Comparison of ENCODE assay signal across 13 cellular contexts in the genomic region with DNA sequence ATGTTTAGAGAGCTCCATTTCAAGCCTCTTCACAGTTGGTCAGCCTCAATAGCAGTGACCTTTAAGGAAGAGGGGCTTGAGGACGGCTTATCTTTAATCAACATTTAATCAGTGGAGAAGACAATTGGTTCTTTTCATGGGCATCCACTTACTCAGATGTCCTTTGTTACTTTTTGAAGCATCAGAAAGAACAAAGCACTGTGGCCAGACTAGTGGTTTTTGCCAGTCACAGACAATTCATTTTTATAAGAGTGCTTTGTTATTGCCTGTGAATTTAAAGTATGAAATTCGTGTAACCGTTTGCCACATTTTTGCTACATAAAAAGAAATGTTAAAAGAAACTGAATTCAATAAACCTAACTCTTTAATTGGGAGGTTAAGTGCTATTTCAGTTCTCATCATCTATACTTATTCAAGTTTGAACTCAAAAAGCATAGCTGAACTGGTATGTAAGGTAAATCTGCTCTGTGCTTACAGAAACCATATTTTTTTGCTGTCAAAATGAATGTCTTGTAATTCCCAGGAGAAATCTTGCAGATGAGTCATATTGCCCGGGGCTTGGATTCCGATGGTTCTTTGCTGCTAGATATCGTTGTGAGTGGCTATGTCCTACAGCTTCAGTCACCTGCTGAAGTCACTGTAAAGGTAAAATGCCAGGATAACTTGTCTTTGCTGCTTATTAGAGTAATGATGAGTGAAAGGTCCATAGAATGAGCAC.
DNase-seq lines count a peak whose midpoint lies in the region; ATAC-seq and TF ChIP-seq lines count a peak whose summit lies in the region.
"Had no signal": no experiment of that assay in that cellular context is flagged by ENCODE, and none has a peak within 500 bp of the region (broad histone marks: within the 10 kb centered on the region; RNA-seq: fewer than 3 reads in every experiment).

No MANE protein-coding gene starts in this region.

- ATAC-seq in GM18870 (IDR thresholded peaks at IDR 0.05; ENCODE audit: unreplicated experiment), result no peak
- no peak for ATAC-seq in HG03354 (IDR thresholded peaks at IDR 0.05; ENCODE audit: poor library complexity, severe bottlenecking, unreplicated experiment)

- no peak for TF ChIP-seq CTCF in cardiac fibroblast (IDR thresholded peaks at IDR 0.05; ENCODE audit: low read depth, low read length)
- no peak for TF ChIP-seq CTCF in nephron progenitor cell (IDR thresholded peaks at IDR 0.05)

- no peak overlapping the region for H3K4me3 Mint-ChIP-seq in nephron progenitor cell
- H3K4me3 Mint-ChIP-seq: activated T-helper 1 cell treated with anti-CD3 and anti-CD28 coated beads, Interleukin-12 subunit alpha, Interleukin-12 subunit beta, Interleukin-2, Interleukin-4 antibody, amounts not matched to agents 30 ng/mL and 10 ng/mL and 1 ng/mL, durations not matched to agents 14 hours and 24 hours and 36 hours; CD4-positive, alpha-beta T cell had no signal

- H3K36me3 Mint-ChIP-seq in nephron progenitor cell (ENCODE audit: low read depth), result peaks cover 56% of the 10 kb centered on the region

- DNase-seq in COLO829 (ENCODE audit: low spot score) (peak; percentile 82), NCI-H226 (peak; percentile 79), cardiac fibroblast (ENCODE audit: low read depth in 2 of 2) (peak; percentile 62 to 80), nephron progenitor cell (no peak), ecto neural progenitor cell (ENCODE audit: low spot score) (no peak), NCI-H1417 treated with DMSO at 0.1 percent for 48 hours (lab: John Stamatoyannopoulos, UW) (no peak)
- DNase-seq: CD4-positive, alpha-beta T cell; effector CD8-positive, alpha-beta T cell; WERI-Rb-1 had no signal

- H3K4me3 ChIP-seq in cardiac fibroblast (replicated peaks in 1 of 2; ENCODE audit: low read depth in 2 of 2, low read length in 2 of 2), result no peak overlapping the region

- H3K27me3 Mint-ChIP-seq in nephron progenitor cell (ENCODE audit: low read depth, poor library complexity), result no peaks in the 10 kb centered on the region
- H3K27me3 Mint-ChIP-seq: progenitor cell of endocrine pancreas had no signal

- peak overlapping the region; percentile 51 for H3K27ac Mint-ChIP-seq in nephron progenitor cell
- H3K27ac Mint-ChIP-seq: activated T-helper 1 cell treated with anti-CD3 and anti-CD28 coated beads, Interleukin-12 subunit alpha, Interleukin-12 subunit beta, Interleukin-2, Interleukin-4 antibody, amounts not matched to agents 30 ng/mL and 10 ng/mL and 1 ng/mL, durations not matched to agents 14 hours and 24 hours and 36 hours; CD4-positive, alpha-beta T cell; progenitor cell of endocrine pancreas had no signal

- H3K9me3 Mint-ChIP-seq in nephron progenitor cell, result no peaks in the 10 kb centered on the region
- H3K9me3 Mint-ChIP-seq: activated T-helper 1 cell treated with anti-CD3 and anti-CD28 coated beads, Interleukin-12 subunit alpha, Interleukin-12 subunit beta, Interleukin-2, Interleukin-4 antibody, amounts not matched to agents 30 ng/mL and 10 ng/mL and 1 ng/mL, durations not matched to agents 14 hours and 24 hours and 36 hours; CD4-positive, alpha-beta T cell had no signal

- H3K4me1 Mint-ChIP-seq in nephron progenitor cell, result no peaks in the 10 kb centered on the region

Comparison
In these comparisons a context has a peak if more than half of its experiments do, and no peak if none do; other contexts are left out.
1. DNase-seq: peak in COLO829 (single experiment), NCI-H226 (single experiment) and cardiac fibroblast (2 of 2); none in nephron progenitor cell (single experiment), ecto neural progenitor cell (single experiment) and NCI-H1417 treated with DMSO at 0.1 percent for 48 hours (single experiment).